12 cellular contexts compared by ENCODE assay signal in the genomic region with DNA sequence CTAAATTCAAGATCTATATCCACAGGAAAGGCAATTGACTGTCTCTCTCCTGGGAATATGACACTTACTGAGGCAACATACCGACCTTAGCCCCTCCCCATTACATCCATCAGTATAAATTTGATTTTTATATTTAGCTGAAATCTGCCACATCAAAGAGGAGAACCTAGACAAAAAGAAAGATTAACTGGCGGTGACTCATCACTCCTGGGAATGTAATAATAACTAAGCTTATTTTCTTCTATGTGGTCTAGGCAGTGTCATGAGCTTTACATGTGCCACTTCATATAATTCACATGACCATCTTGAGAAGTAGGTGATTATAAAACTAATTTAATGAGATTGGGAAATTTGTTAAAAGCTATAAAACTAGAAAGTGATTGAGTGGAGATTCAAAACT.
"Had no signal": no experiment of that assay in that cellular context is flagged by ENCODE, and none has a peak within 500 bp of the region (broad histone marks: within the 10 kb centered on the region; RNA-seq: fewer than 3 reads in every experiment).

No MANE protein-coding gene starts in this region.

- DNase-seq: activated naive CD4-positive, alpha-beta T cell treated with anti-CD3 and anti-CD28 coated beads, Interleukin-2, amount 50 U/mL, for 16 hours; amniotic stem cell; endodermal cell; head of caudate nucleus; left cardiac atrium; lower lobe of right lung; naive B cell; retina; small intestine; stomach had no signal

- H3K4me1 ChIP-seq: lower lobe of right lung, stomach had no signal

- ATAC-seq: activated CD4-positive, CD25-positive, alpha-beta regulatory T cell treated with anti-CD3 and anti-CD28 coated beads, Interleukin-2, amount 50 U/mL, for 24 hours; left cardiac atrium; lower lobe of right lung had no signal

- H3K27me3 ChIP-seq: stomach had no signal

- H3K36me3 ChIP-seq: lower lobe of right lung, stomach, thoracic aorta had no signal

- H3K27ac ChIP-seq: lower lobe of right lung, stomach, thoracic aorta had no signal

- H3K4me3 ChIP-seq: lower lobe of right lung, stomach, thoracic aorta had no signal

- H3K9me3 ChIP-seq: lower lobe of right lung had no signal
